In the genomic region with DNA sequence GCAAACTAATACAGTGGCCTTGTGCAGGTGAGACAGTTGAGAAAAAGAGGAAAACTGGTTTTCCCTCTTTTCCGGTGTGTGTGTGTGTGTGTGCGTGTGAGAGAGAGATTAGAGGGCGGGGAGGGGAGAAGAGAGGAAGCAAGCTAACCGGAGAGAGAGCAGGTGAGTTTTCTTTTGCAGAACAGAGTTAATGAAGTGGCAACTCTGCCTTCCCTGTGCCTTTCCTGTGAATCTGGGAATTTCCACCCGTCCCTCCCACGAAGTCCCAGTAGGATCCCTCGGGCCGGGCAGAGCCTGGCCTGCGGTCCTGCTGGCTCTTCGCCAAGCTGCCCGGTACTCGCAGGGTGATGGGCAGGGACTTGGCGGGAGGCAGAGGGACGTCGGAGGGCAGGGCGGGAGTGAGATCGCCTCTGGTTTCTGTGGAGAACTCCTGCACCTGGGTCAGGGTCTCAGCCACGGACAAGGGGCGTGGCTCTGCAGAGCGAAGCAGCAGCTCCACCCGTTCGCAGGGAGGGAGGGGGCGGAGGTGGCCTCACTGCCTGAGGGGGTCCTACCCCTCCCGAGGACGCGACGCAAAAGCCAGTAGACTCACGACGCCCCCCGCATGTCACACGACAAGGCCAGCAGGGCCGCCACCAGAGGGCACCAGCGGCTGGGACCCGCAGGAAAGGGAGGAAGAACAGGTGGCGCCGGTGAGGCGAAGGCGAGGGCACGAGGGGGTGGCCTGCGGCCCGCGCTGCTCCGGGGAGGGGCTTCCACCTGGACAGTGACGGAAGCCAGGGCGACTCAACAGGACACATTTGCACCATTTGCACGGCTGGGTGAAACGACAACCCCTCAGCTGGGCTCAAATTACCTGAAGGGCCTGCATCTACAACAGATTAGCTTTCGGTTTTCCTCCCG, we compare ENCODE assay signal across 1 cellular context.
A peak's percentile ranks its signal among the peaks of the same experiment; 100 is the strongest.
TF ChIP-seq lines count a peak whose summit lies in the region.

No MANE protein-coding gene starts in this region.

TF ChIP-seq in HEK293, 187 proteins besides CTCF, POLR2A, EP300 and RAD21 (continued from another document and continues in another):
- TF ChIP-seq, protein P1, sequence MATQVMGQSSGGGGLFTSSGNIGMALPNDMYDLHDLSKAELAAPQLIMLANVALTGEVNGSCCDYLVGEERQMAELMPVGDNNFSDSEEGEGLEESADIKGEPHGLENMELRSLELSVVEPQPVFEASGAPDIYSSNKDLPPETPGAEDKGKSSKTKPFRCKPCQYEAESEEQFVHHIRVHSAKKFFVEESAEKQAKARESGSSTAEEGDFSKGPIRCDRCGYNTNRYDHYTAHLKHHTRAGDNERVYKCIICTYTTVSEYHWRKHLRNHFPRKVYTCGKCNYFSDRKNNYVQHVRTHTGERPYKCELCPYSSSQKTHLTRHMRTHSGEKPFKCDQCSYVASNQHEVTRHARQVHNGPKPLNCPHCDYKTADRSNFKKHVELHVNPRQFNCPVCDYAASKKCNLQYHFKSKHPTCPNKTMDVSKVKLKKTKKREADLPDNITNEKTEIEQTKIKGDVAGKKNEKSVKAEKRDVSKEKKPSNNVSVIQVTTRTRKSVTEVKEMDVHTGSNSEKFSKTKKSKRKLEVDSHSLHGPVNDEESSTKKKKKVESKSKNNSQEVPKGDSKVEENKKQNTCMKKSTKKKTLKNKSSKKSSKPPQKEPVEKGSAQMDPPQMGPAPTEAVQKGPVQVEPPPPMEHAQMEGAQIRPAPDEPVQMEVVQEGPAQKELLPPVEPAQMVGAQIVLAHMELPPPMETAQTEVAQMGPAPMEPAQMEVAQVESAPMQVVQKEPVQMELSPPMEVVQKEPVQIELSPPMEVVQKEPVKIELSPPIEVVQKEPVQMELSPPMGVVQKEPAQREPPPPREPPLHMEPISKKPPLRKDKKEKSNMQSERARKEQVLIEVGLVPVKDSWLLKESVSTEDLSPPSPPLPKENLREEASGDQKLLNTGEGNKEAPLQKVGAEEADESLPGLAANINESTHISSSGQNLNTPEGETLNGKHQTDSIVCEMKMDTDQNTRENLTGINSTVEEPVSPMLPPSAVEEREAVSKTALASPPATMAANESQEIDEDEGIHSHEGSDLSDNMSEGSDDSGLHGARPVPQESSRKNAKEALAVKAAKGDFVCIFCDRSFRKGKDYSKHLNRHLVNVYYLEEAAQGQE (tag by site-specific recombination; IDR thresholded peaks at IDR 0.05), result no peak
- peak; percentile 74 for TF ChIP-seq ZNF366 (tag by site-specific recombination; conservative IDR thresholded peaks at IDR 0.05)
- TF ChIP-seq, protein P2, sequence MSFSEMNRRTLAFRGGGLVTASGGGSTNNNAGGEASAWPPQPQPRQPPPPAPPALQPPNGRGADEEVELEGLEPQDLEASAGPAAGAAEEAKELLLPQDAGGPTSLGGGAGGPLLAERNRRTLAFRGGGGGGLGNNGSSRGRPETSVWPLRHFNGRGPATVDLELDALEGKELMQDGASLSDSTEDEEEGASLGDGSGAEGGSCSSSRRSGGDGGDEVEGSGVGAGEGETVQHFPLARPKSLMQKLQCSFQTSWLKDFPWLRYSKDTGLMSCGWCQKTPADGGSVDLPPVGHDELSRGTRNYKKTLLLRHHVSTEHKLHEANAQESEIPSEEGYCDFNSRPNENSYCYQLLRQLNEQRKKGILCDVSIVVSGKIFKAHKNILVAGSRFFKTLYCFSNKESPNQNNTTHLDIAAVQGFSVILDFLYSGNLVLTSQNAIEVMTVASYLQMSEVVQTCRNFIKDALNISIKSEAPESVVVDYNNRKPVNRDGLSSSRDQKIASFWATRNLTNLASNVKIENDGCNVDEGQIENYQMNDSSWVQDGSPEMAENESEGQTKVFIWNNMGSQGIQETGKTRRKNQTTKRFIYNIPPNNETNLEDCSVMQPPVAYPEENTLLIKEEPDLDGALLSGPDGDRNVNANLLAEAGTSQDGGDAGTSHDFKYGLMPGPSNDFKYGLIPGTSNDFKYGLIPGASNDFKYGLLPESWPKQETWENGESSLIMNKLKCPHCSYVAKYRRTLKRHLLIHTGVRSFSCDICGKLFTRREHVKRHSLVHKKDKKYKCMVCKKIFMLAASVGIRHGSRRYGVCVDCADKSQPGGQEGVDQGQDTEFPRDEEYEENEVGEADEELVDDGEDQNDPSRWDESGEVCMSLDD (tag by site-specific recombination; IDR thresholded peaks at IDR 0.05), result peak; percentile 68; the same call in 1 of the 2 replicates
- TF ChIP-seq, protein P3, sequence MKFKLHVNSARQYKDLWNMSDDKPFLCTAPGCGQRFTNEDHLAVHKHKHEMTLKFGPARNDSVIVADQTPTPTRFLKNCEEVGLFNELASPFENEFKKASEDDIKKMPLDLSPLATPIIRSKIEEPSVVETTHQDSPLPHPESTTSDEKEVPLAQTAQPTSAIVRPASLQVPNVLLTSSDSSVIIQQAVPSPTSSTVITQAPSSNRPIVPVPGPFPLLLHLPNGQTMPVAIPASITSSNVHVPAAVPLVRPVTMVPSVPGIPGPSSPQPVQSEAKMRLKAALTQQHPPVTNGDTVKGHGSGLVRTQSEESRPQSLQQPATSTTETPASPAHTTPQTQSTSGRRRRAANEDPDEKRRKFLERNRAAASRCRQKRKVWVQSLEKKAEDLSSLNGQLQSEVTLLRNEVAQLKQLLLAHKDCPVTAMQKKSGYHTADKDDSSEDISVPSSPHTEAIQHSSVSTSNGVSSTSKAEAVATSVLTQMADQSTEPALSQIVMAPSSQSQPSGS (tag by site-specific recombination; IDR thresholded peaks at IDR 0.05; ENCODE audit: low read depth), result no peak
- TF ChIP-seq, protein P4, sequence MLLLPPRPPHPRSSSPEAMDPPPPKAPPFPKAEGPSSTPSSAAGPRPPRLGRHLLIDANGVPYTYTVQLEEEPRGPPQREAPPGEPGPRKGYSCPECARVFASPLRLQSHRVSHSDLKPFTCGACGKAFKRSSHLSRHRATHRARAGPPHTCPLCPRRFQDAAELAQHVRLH (tag by site-specific recombination; IDR thresholded peaks at IDR 0.05), result no peak
- peak; percentile 76 for TF ChIP-seq GLIS1 (tag by site-specific recombination; IDR thresholded peaks at IDR 0.05)
- no peak; the same call in 1 of the 2 replicates for TF ChIP-seq GLI4 (tag by site-specific recombination; IDR thresholded peaks at IDR 0.05)
- TF ChIP-seq ZNF776 (tag by site-specific recombination; IDR thresholded peaks at IDR 0.05; ENCODE audit: borderline replicate concordance), result no peak
- peak; percentile 40; the same call in 1 of the 2 replicates for TF ChIP-seq WT1 (tag by site-specific recombination; IDR thresholded peaks at IDR 0.05)
- TF ChIP-seq ZBTB1 (tag by site-specific recombination; IDR thresholded peaks at IDR 0.05), result no peak
- no peak for TF ChIP-seq ZNF785 (tag by site-specific recombination; IDR thresholded peaks at IDR 0.05)
- TF ChIP-seq ZNF169 (tag by site-specific recombination; IDR thresholded peaks at IDR 0.05), result no peak
- TF ChIP-seq, protein P5, sequence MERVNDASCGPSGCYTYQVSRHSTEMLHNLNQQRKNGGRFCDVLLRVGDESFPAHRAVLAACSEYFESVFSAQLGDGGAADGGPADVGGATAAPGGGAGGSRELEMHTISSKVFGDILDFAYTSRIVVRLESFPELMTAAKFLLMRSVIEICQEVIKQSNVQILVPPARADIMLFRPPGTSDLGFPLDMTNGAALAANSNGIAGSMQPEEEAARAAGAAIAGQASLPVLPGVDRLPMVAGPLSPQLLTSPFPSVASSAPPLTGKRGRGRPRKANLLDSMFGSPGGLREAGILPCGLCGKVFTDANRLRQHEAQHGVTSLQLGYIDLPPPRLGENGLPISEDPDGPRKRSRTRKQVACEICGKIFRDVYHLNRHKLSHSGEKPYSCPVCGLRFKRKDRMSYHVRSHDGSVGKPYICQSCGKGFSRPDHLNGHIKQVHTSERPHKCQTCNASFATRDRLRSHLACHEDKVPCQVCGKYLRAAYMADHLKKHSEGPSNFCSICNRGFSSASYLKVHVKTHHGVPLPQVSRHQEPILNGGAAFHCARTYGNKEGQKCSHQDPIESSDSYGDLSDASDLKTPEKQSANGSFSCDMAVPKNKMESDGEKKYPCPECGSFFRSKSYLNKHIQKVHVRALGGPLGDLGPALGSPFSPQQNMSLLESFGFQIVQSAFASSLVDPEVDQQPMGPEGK (tag by site-specific recombination; IDR thresholded peaks at IDR 0.05), result peak; percentile 89
- TF ChIP-seq, protein P6, sequence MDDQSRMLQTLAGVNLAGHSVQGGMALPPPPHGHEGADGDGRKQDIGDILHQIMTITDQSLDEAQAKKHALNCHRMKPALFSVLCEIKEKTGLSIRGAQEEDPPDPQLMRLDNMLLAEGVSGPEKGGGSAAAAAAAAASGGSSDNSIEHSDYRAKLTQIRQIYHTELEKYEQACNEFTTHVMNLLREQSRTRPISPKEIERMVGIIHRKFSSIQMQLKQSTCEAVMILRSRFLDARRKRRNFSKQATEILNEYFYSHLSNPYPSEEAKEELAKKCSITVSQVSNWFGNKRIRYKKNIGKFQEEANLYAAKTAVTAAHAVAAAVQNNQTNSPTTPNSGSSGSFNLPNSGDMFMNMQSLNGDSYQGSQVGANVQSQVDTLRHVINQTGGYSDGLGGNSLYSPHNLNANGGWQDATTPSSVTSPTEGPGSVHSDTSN (CRISPR knock-in tag; IDR thresholded peaks at IDR 0.05), result peak; percentile 93; the same call in 1 of the 2 replicates
- no peak for TF ChIP-seq RBAK (tag by site-specific recombination; IDR thresholded peaks at IDR 0.05)
- TF ChIP-seq, protein P7, sequence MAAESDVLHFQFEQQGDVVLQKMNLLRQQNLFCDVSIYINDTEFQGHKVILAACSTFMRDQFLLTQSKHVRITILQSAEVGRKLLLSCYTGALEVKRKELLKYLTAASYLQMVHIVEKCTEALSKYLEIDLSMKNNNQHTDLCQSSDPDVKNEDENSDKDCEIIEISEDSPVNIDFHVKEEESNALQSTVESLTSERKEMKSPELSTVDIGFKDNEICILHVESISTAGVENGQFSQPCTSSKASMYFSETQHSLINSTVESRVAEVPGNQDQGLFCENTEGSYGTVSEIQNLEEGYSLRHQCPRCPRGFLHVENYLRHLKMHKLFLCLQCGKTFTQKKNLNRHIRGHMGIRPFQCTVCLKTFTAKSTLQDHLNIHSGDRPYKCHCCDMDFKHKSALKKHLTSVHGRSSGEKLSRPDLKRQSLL (tag by site-specific recombination; IDR thresholded peaks at IDR 0.05), result no peak
- no peak for TF ChIP-seq ZFP3 (tag by site-specific recombination; IDR thresholded peaks at IDR 0.05; ENCODE audit: low read depth)
- 0 out of 2 replicates have a peak, but pooled peaks have one; percentile 26 for TF ChIP-seq ZNF394 (tag by site-specific recombination; IDR thresholded peaks at IDR 0.05; ENCODE audit: borderline replicate concordance)
- TF ChIP-seq, protein P8, sequence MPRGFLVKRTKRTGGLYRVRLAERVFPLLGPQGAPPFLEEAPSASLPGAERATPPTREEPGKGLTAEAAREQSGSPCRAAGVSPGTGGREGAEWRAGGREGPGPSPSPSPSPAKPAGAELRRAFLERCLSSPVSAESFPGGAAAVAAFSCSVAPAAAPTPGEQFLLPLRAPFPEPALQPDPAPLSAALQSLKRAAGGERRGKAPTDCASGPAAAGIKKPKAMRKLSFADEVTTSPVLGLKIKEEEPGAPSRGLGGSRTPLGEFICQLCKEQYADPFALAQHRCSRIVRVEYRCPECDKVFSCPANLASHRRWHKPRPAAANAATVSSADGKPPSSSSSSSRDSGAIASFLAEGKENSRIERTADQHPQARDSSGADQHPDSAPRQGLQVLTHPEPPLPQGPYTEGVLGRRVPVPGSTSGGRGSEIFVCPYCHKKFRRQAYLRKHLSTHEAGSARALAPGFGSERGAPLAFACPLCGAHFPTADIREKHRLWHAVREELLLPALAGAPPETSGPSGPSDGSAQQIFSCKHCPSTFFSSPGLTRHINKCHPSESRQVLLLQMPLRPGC (tag by site-specific recombination; IDR thresholded peaks at IDR 0.05), result no peak
- TF ChIP-seq OSR2 (tag by site-specific recombination; IDR thresholded peaks at IDR 0.05), result no peak
- TF ChIP-seq, protein P9, sequence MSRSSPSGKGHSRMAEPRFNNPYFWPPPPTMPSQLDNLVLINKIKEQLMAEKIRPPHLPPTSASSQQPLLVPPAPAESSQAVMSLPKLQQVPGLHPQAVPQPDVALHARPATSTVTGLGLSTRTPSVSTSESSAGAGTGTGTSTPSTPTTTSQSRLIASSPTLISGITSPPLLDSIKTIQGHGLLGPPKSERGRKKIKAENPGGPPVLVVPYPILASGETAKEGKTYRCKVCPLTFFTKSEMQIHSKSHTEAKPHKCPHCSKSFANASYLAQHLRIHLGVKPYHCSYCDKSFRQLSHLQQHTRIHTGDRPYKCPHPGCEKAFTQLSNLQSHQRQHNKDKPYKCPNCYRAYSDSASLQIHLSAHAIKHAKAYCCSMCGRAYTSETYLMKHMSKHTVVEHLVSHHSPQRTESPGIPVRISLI (tag by site-specific recombination; IDR thresholded peaks at IDR 0.05), result no peak
- TF ChIP-seq ZXDB (tag by site-specific recombination; IDR thresholded peaks at IDR 0.05), result peak; percentile 64
- no peak; the same call in 1 of the 2 replicates for TF ChIP-seq YY1 (tag by site-specific recombination; IDR thresholded peaks at IDR 0.05)
- no peak for TF ChIP-seq ZNF132 (tag by site-specific recombination; IDR thresholded peaks at IDR 0.05; ENCODE audit: borderline replicate concordance)
- TF ChIP-seq ZNF677 (tag by site-specific recombination; IDR thresholded peaks at IDR 0.05), result no peak
- peak; percentile 92 for TF ChIP-seq ZFP37 (tag by site-specific recombination; IDR thresholded peaks at IDR 0.05)
- no peak for TF ChIP-seq ZNF660 (tag by site-specific recombination; IDR thresholded peaks at IDR 0.05)
- TF ChIP-seq ZNF626 (tag by site-specific recombination; IDR thresholded peaks at IDR 0.05), result no peak
- TF ChIP-seq ZNF311 (tag by site-specific recombination; IDR thresholded peaks at IDR 0.05; ENCODE audit: borderline replicate concordance), result no peak
- TF ChIP-seq ZNF561 (tag by site-specific recombination; IDR thresholded peaks at IDR 0.05; ENCODE audit: borderline replicate concordance), result peak; percentile 79
- TF ChIP-seq SP3 (tag by site-specific recombination; IDR thresholded peaks at IDR 0.05), result peak; percentile 82
- TF ChIP-seq ZNF19 (tag by site-specific recombination; IDR thresholded peaks at IDR 0.05; ENCODE audit: low read depth), result no peak
- TF ChIP-seq, protein P10, sequence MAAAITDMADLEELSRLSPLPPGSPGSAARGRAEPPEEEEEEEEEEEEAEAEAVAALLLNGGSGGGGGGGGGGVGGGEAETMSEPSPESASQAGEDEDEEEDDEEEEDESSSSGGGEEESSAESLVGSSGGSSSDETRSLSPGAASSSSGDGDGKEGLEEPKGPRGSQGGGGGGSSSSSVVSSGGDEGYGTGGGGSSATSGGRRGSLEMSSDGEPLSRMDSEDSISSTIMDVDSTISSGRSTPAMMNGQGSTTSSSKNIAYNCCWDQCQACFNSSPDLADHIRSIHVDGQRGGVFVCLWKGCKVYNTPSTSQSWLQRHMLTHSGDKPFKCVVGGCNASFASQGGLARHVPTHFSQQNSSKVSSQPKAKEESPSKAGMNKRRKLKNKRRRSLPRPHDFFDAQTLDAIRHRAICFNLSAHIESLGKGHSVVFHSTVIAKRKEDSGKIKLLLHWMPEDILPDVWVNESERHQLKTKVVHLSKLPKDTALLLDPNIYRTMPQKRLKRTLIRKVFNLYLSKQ (tag by site-specific recombination; IDR thresholded peaks at IDR 0.05; ENCODE audit: borderline replicate concordance), result no peak
- TF ChIP-seq HOXA7 (CRISPR knock-in tag; IDR thresholded peaks at IDR 0.05; ENCODE audit: borderline replicate concordance), result no peak
- TF ChIP-seq BCL11B (tag by site-specific recombination; IDR thresholded peaks at IDR 0.05; ENCODE audit: low read depth), result no peak
- peak; percentile 90 for TF ChIP-seq ZBTB48 (tag by site-specific recombination; IDR thresholded peaks at IDR 0.05)
- peak; percentile 32; the same call in 1 of the 2 replicates for TF ChIP-seq ZBTB7A (tag by site-specific recombination; IDR thresholded peaks at IDR 0.05; ENCODE audit: low read depth)
- TF ChIP-seq ZNF473 (tag by site-specific recombination; IDR thresholded peaks at IDR 0.05), result no peak
- TF ChIP-seq ZNF623 (tag by site-specific recombination; IDR thresholded peaks at IDR 0.05), result no peak
